Comparison of ENCODE assay signal across 12 cellular contexts in the genomic region with DNA sequence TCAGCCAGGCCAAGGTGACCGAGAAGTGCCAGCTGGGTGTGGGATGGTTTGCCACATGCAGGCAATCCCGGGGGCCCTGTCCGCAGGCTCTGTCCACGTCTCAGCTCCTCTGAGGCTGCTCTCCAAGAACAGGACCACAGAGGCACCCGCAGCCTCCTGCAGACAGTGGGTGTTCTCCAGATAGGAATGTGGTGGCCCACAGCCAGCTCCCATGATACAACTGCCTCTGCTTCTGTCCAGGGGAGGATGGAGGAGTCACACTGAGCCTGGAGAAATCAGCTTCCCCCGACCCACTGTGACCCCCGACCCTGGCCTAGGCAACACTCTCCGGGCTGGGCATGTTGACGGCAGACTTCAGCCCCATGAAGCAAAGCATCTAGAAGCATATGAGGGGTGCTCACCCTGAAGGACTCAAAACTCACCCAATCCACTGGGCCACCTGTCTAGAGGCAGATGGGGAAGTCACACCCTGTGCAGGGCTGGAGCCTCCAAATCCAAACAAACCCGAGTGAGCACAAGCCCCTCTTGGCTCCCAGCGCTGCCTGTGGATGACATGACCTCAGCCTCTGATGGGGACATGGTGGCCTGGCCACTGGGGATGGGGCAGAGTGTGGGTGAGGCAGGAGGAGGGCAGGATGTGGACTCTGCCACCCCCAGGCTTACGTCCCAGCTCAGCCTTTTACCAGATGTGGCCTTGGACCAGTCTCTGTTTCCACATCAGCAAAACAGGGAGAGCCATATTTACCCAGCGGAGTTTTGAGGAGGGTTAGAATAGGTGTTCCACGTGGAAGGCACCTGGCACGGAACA.
DNase-seq lines count a peak whose midpoint lies in the region; FAIRE-seq and TF ChIP-seq lines count a peak whose summit lies in the region.
"Had no signal": no experiment of that assay in that cellular context is flagged by ENCODE, and none has a peak within 500 bp of the region (broad histone marks: within the 10 kb centered on the region; RNA-seq: fewer than 3 reads in every experiment).

No MANE protein-coding gene starts in this region.

- peaks cover 0 to 2% of the 10 kb centered on the region in 2 donors for H3K4me1 ChIP-seq in kidney (ENCODE audit: control insufficient read depth in 1 of 2, insufficient read depth in 1 of 2, low read depth in 1 of 2, low read length in 2 of 2)
- H3K4me1 ChIP-seq in uterus, result no peaks in the 10 kb centered on the region

- FAIRE-seq in kidney (lab: Jason Lieb, UNC), result no peak
- FAIRE-seq in frontal cortex (lab: Jason Lieb, UNC), result no peak
- FAIRE-seq: GM18507 had no signal

- intact Hi-C loops in kidney (cut with DNase I), result no loop called here
- intact Hi-C loops in uterus (cut with DNase I; ENCODE audit: low total_unique reads), result no loop called here

- H3K9ac ChIP-seq in kidney (ENCODE audit: low read length in 2 of 2), result no peak overlapping the region

- TF ChIP-seq POLR2A in uterus (IDR thresholded peaks at IDR 0.05), result no peak

- H3K27me3 ChIP-seq in uterus, result no peaks in the 10 kb centered on the region

- H3K9me3 ChIP-seq in kidney (ENCODE audit: control insufficient read depth in 1 of 2, low read length in 2 of 2), result no peaks in the 10 kb centered on the region
- H3K9me3 ChIP-seq in uterus, result no peaks in the 10 kb centered on the region
- H3K9me3 ChIP-seq: suprapubic skin had no signal

- H3K4me3 ChIP-seq in kidney (ENCODE audit: low read length in 2 of 2) (no peak overlapping the region), uterus (no peak overlapping the region)
- H3K4me3 ChIP-seq: suprapubic skin had no signal

- H3K36me3 ChIP-seq in kidney (ENCODE audit: control insufficient read depth in 1 of 2, insufficient read depth in 2 of 2, low read length in 2 of 2), result no peaks in the 10 kb centered on the region
- no peaks in the 10 kb centered on the region for H3K36me3 ChIP-seq in uterus
- H3K36me3 ChIP-seq: suprapubic skin had no signal

- H3K27ac ChIP-seq in kidney (ENCODE audit: low read depth in 2 of 2, low read length in 2 of 2), result no peak overlapping the region
- no peak overlapping the region for H3K27ac ChIP-seq in uterus
- H3K27ac ChIP-seq: suprapubic skin had no signal

- TF ChIP-seq CTCF in kidney (IDR thresholded peaks at IDR 0.05; ENCODE audit: borderline replicate concordance, extremely low read depth, insufficient read depth) (no peak), uterus (IDR thresholded peaks at IDR 0.05) (no peak)

- DNase-seq in NCI-H748 (lab: John Stamatoyannopoulos, UW; ENCODE audit: unreplicated experiment) (peak; percentile 7), NCI-H748 treated with DMSO at 0.1 percent for 48 hours (lab: John Stamatoyannopoulos, UW) (no peak), amniotic stem cell (lab: John Stamatoyannopoulos, UW) (peak; percentile 31), kidney (peak; percentile 79), uterus (peak; percentile 49 to 65), NCI-H345 (lab: John Stamatoyannopoulos, UW) (no peak), frontal cortex (ENCODE audit: low spot score in 2 of 2) (no peak)
- no peak for DNase-seq in stimulated activated CD8-positive, alpha-beta memory T cell treated with anti-CD3 and anti-CD28 coated beads, Interleukin-4, amount 100 ng/mL, for 48 hours
- DNase-seq: DND-41, NCI-H2227 treated with DMSO at 0.1 percent for 48 hours had no signal

Comparison
In these comparisons a context has a peak if more than half of its experiments do, and no peak if none do; other contexts are left out.
1. DNase-seq: peak in NCI-H748 (single experiment), amniotic stem cell (single experiment), kidney (single experiment) and uterus (2 of 2); none in NCI-H748 treated with DMSO at 0.1 percent for 48 hours (single experiment), stimulated activated CD8-positive, alpha-beta memory T cell treated with anti-CD3 and anti-CD28 coated beads, Interleukin-4, amount 100 ng/mL, for 48 hours (single experiment), NCI-H345 (single experiment) and frontal cortex (0 of 2).